In genomic region chr16:67150058-67150832, GRCh38 we compare ENCODE assay signal across 9 cellular contexts. TPM values are rescaled to one million over a fixed set of nuclear protein-coding genes. Genes with fewer than 3 reads are reported as not detected.
DNase-seq lines count a peak whose midpoint lies in the region; ATAC-seq and TF ChIP-seq lines count a peak whose summit lies in the region.
"Had no signal": no experiment of that assay in that cellular context is flagged by ENCODE, and none has a peak within 500 bp of the region (broad histone marks: within the 10 kb centered on the region; RNA-seq: fewer than 3 reads in every experiment).

No MANE protein-coding gene starts in this region.

- H3K4me3 Mint-ChIP-seq in HFFc6, result peak overlapping the region; percentile 85
- peak overlapping the region; percentile 76 for H3K4me3 Mint-ChIP-seq in central memory CD8-positive, alpha-beta T cell

- peaks cover 23% of the 10 kb centered on the region for H3K4me1 Mint-ChIP-seq in HFFc6 (ENCODE audit: low read depth)
- H3K4me1 Mint-ChIP-seq in central memory CD8-positive, alpha-beta T cell, result peaks cover 27% of the 10 kb centered on the region

- peak overlapping the region; percentile 87 for H3K27ac ChIP-seq in RWPE1

- DNase-seq in GM12864 (ENCODE audit: low read depth) (no peak), HFFc6 (no peak), RWPE1 (ENCODE audit: low spot score) (no peak), left lobe of liver (ENCODE audit: low spot score) (no peak), H4 (ENCODE audit: low spot score) (no peak)
- no peak for DNase-seq in central memory CD8-positive, alpha-beta T cell (ENCODE audit: low spot score in 2 of 2)
- peak; percentile 48 for DNase-seq in stimulated activated naive CD4-positive, alpha-beta T cell treated with Interleukin-2 at 50 U/mL for 16 hours (lab: John Stamatoyannopoulos, UW)
- DNase-seq in effector CD8-positive, alpha-beta T cell (lab: John Stamatoyannopoulos, UW), result no peak

- TF ChIP-seq CTCF in GM12864 (IDR thresholded peaks at IDR 0.05; ENCODE audit: low read depth, low read length, missing control alignments) (peak; percentile 4), HFFc6 (IDR thresholded peaks at IDR 0.05) (no peak; the same call in 1 of the 2 replicates), RWPE1 (conservative IDR thresholded peaks at IDR 0.05; ENCODE audit: low read depth) (peak; percentile 18; the same call in 1 of the 2 replicates)

- peak overlapping the region; percentile 71 for H3K4me3 ChIP-seq in GM12864 (ENCODE audit: low read depth, low read length)

- peak; percentile 48 for ATAC-seq in central memory CD8-positive, alpha-beta T cell (replicated peaks; ENCODE audit: extremely low read depth, poor library complexity, severe bottlenecking)
- ATAC-seq in left lobe of liver, result peak; percentile 35

- no peaks in the 10 kb centered on the region for H3K9me3 Mint-ChIP-seq in HFFc6
- H3K9me3 Mint-ChIP-seq in central memory CD8-positive, alpha-beta T cell, result no peaks in the 10 kb centered on the region
- H3K9me3 Mint-ChIP-seq: T-helper 1 cell treated with Interleukin-12 subunit alpha and Interleukin-12 subunit beta and Interleukin-4 antibody, amounts not matched to agents 30 μg/mL and 1 μg/mL, for 36 hours had no signal

- CTCF ChIA-PET in RWPE1 (lab: Yijun Ruan, JAX), result interaction anchor here (0.7 kb wide), 1 partner anchor 198 kb away, joined by 4 read pairs; no protein-coding TSS in a partner anchor

- POLR2A ChIA-PET in RWPE1 (lab: Yijun Ruan, JAX; ENCODE audit: low non-redundant PET), result interaction anchor here (0.6 to 1.3 kb wide), 3 partner anchors 10 to 122 kb away, joined by 3 to 4 read pairs (median 3); partner anchors contain the start of gene NOL3

- H3K27me3 Mint-ChIP-seq in HFFc6 (ENCODE audit: insufficient read depth), result peaks cover 5% of the 10 kb centered on the region
- H3K27me3 Mint-ChIP-seq in central memory CD8-positive, alpha-beta T cell, result no peaks in the 10 kb centered on the region

- peak overlapping the region; percentile 86; the same call in 1 of the 2 replicates for H3K27ac Mint-ChIP-seq in HFFc6
- H3K27ac Mint-ChIP-seq in central memory CD8-positive, alpha-beta T cell (ENCODE audit: low read depth), result no peak overlapping the region

- peaks cover 8% of the 10 kb centered on the region for H3K36me3 Mint-ChIP-seq in HFFc6 (ENCODE audit: low read depth)
- H3K36me3 Mint-ChIP-seq in central memory CD8-positive, alpha-beta T cell (ENCODE audit: insufficient read depth), result peaks cover 14% of the 10 kb centered on the region

RNA-seq across cellular contexts. Expression of gene B3GNT9, which starts 0.6 kb away (rescaled TPM):
- total RNA-seq in HFFc6 (2021; fragmentation: NEBNext Ultra II Directional; extraction: Animal tissue kit (Norgen Biotek cat#: 25700)), result 10 to 100 TPM; 45.7 to 55.1 (median 50.1) TPM
- total RNA-seq in left lobe of liver, result 1.6 TPM
- 21.2 and 21.6 TPM in 2 replicates for total RNA-seq in H4 (2014; rRNA removed; shearing (Covaris generic))

RNA-seq across cellular contexts. Expression of gene TRADD, which starts 9.5 kb away (rescaled TPM):
- 10 to 100 TPM; 12.8 to 16.8 (median 15.8) TPM for total RNA-seq in HFFc6 (2021; fragmentation: NEBNext Ultra II Directional; extraction: Animal tissue kit (Norgen Biotek cat#: 25700))
- total RNA-seq in left lobe of liver, result 12.1 TPM
- total RNA-seq in H4 (2014; rRNA removed; shearing (Covaris generic)), result 13.6 and 17.9 TPM in 2 replicates

RNA-seq across cellular contexts. Expression of gene FBXL8, which starts 9.5 kb away (rescaled TPM):
- 10 to 100 TPM in 1 of 6 experiments, 1 to 10 TPM in 5; 7.2 to 10.8 (median 7.8) TPM for total RNA-seq in HFFc6 (2021; fragmentation: NEBNext Ultra II Directional; extraction: Animal tissue kit (Norgen Biotek cat#: 25700))
- total RNA-seq in left lobe of liver, result 20.6 TPM
- total RNA-seq in H4 (2014; rRNA removed; shearing (Covaris generic)), result 1.3 and 3.3 TPM in 2 replicates

RNA-seq across cellular contexts. Expression of gene HSF4, which starts 14.3 kb away (rescaled TPM):
- total RNA-seq in HFFc6 (2021; fragmentation: NEBNext Ultra II Directional; extraction: Animal tissue kit (Norgen Biotek cat#: 25700)), result 1 to 10 TPM; 3.3 to 5.5 (median 4.6) TPM
- 60.5 TPM for total RNA-seq in left lobe of liver
- total RNA-seq in H4 (2014; rRNA removed; shearing (Covaris generic)), result 0.50 TPM in 1 of 2 replicates, not detected in the other

RNA-seq across cellular contexts. Expression of gene NOL3, which starts 20.1 kb away (rescaled TPM):
- 10 to 100 TPM; 16.1 to 20.1 (median 17.7) TPM for total RNA-seq in HFFc6 (2021; fragmentation: NEBNext Ultra II Directional; extraction: Animal tissue kit (Norgen Biotek cat#: 25700))
- 40.7 TPM for total RNA-seq in left lobe of liver
- total RNA-seq in H4 (2014; rRNA removed; shearing (Covaris generic)), result 39.4 and 47.9 TPM in 2 replicates
